In the genomic region with DNA sequence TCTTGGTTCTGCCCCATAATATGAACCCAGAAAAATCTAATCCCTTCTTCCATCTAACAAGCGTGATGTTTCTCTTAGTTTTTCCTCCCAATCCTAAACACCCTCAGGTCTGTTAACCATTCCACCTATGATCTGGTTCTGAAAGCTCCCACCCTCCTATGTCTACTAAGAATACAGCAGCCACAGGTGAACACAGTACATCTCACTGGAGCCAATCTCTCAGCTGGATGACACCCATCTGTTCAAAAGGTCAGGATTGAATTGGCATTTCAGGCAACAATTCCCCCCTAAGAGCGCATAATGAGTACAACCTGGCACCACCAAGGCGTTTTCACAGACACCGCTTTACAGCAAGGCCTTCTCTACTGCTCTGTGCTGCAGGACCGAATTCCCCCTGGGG, we compare ENCODE assay signal across 1 cellular context.
TF ChIP-seq lines count a peak whose summit lies in the region.

No MANE protein-coding gene starts in this region.

TF ChIP-seq in HepG2, 621 proteins besides CTCF, POLR2A, EP300 and RAD21:
- TF ChIP-seq ZNF83 (CRISPR knock-in tag; IDR thresholded peaks at IDR 0.05; ENCODE audit: borderline replicate concordance), result no peak
- no peak for TF ChIP-seq ZNF839 (CRISPR knock-in tag; IDR thresholded peaks at IDR 0.05; ENCODE audit: borderline replicate concordance)
- no peak for TF ChIP-seq TCF12 (IDR thresholded peaks at IDR 0.05)
- no peak for TF ChIP-seq TCF12 (CRISPR knock-in tag; IDR thresholded peaks at IDR 0.05)
